In the genomic region with DNA sequence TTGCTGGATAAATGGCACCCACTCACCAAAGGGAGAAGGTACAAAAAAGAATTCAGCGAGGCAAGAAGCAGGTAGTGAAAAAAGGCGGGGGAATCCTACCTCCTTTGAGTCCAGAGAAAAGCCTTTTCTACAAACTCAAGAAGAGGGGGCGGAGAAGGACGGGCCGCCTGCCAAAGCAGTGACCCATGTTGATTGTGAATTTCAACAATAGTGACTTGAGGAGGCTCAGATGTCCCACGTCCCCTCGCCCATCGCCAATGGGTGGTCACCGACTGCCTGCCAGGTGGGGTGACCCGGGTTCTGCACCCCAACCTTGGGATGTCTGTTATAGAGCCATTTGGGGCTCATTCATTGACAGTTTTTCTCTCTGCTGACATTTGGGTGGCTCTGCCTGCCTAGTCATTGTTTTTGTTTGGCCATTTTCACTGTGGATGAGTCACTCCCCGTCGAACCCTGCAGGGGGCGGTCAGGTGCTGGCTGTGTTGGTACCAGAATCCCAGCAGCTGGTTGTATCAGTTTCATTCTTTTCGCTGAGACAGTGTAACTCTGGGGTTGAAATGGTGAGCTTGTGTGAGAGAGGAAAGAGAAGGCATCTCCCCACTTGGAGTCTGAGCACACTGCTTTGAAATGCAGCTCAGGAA, we compare ENCODE assay signal across 8 cellular contexts.
DNase-seq lines count a peak whose midpoint lies in the region; ATAC-seq lines count a peak whose summit lies in the region.

No MANE protein-coding gene starts in this region.

- ATAC-seq in HG03354 (IDR thresholded peaks at IDR 0.05; ENCODE audit: poor library complexity, severe bottlenecking, unreplicated experiment) (peak; percentile 55), GM18861 (IDR thresholded peaks at IDR 0.05; ENCODE audit: unreplicated experiment) (no peak)

- H3K36me3 ChIP-seq in SJCRH30 (no peaks in the 10 kb centered on the region), skeletal muscle satellite cell (ENCODE audit: insufficient read depth, low read length) (no peaks in the 10 kb centered on the region)

- H3K4me2 ChIP-seq in skeletal muscle satellite cell (ENCODE audit: low read length): peak overlapping the region; percentile 49

- H3K9ac ChIP-seq in skeletal muscle satellite cell (ENCODE audit: low read depth, low read length): no peak overlapping the region

- peaks cover 30% of the 10 kb centered on the region for H3K4me1 ChIP-seq in SJCRH30
- H3K4me1 ChIP-seq in skeletal muscle satellite cell (ENCODE audit: control insufficient read depth, insufficient read depth, low read length): peaks cover 28% of the 10 kb centered on the region

- H3K27ac ChIP-seq in SJCRH30: no peak overlapping the region

- no peaks in the 10 kb centered on the region for H3K27me3 ChIP-seq in SJCRH30
- H3K27me3 ChIP-seq in skeletal muscle satellite cell (ENCODE audit: control insufficient read depth, insufficient read depth, low read length): no peaks in the 10 kb centered on the region

- H3K9me3 ChIP-seq in SJCRH30 (replicated peaks) (no peaks in the 10 kb centered on the region), skeletal muscle satellite cell (replicated peaks; ENCODE audit: low read length) (no peaks in the 10 kb centered on the region)

- no peak overlapping the region for H3K4me3 ChIP-seq in SJCRH30
- no peak overlapping the region for H3K4me3 ChIP-seq in skeletal muscle satellite cell (ENCODE audit: low read length)

- DNase-seq in activated T-cell treated with anti-CD3 and anti-CD28 coated beads, Interleukin-2, amount 50 U/mL, for 48 hours: peak; percentile 30
- DNase-seq in activated T-cell treated with anti-CD3 and anti-CD28 coated beads for 4 hours: no peak
- peak; percentile 49 to 72 for DNase-seq in SJCRH30
- DNase-seq in globus pallidus (ENCODE audit: low spot score): peak; percentile 82
- DNase-seq in GM19240 (ENCODE audit: insufficient read length, low spot score): no peak

Comparison
In these comparisons a context has a peak if more than half of its experiments do, and no peak if none do; other contexts are left out.
1. DNase-seq: peak in activated T-cell treated with anti-CD3 and anti-CD28 coated beads, Interleukin-2, amount 50 U/mL, for 48 hours (2 of 2), SJCRH30 (2 of 2) and globus pallidus (single experiment); none in activated T-cell treated with anti-CD3 and anti-CD28 coated beads for 4 hours (single experiment) and GM19240 (single experiment).